ENCODE assay signal across 23 cellular contexts in genomic region chr4:137541181-137541580, GRCh38. TPM values are rescaled to one million over a fixed set of nuclear protein-coding genes. Genes with fewer than 3 reads are reported as not detected.
DNase-seq lines count a peak whose midpoint lies in the region; ATAC-seq, FAIRE-seq and TF ChIP-seq lines count a peak whose summit lies in the region.
"Had no signal": no experiment of that assay in that cellular context is flagged by ENCODE, and none has a peak within 500 bp of the region (broad histone marks: within the 10 kb centered on the region; RNA-seq: fewer than 3 reads in every experiment).

No MANE protein-coding gene starts in this region.

- TF ChIP-seq POLR2A in transverse colon (IDR thresholded peaks at IDR 0.05), result no peak
- no peak for TF ChIP-seq POLR2A in adrenal gland (IDR thresholded peaks at IDR 0.05)
- no peak for TF ChIP-seq POLR2A in GM12892 (IDR thresholded peaks at IDR 0.05; ENCODE audit: low read depth, low read length)

- peaks cover 62% of the 10 kb centered on the region for H3K4me1 ChIP-seq in HUES6 (ENCODE audit: control insufficient read depth, insufficient read depth, low read length)
- H3K4me1 ChIP-seq in hepatocyte (ENCODE audit: insufficient read depth), result no peaks in the 10 kb centered on the region
- H3K4me1 ChIP-seq in transverse colon, result peaks cover 0 to 3% (median 0%) of the 10 kb centered on the region in 4 donors
- no peaks in the 10 kb centered on the region for H3K4me1 ChIP-seq in adrenal gland (replicated peaks in 1 of 2)

- H3K27me3 ChIP-seq in HUES6 (ENCODE audit: control insufficient read depth, insufficient read depth, low read length) (no peaks in the 10 kb centered on the region), hepatocyte (no peaks in the 10 kb centered on the region), transverse colon (no peaks in the 10 kb centered on the region), adrenal gland (no peaks in the 10 kb centered on the region)
- H3K27me3 ChIP-seq: tibial artery had no signal

- H3K79me2 ChIP-seq in hepatocyte, result no peaks in the 10 kb centered on the region

- FAIRE-seq in GM12892 (lab: Jason Lieb, UNC), result no peak
- FAIRE-seq: keratinocyte had no signal

- H3K27ac ChIP-seq in HUES6 (ENCODE audit: low read depth, low read length), result peak overlapping the region; percentile 31; the same call in 1 of the 2 replicates
- H3K27ac ChIP-seq in SK-N-MC, result peak overlapping the region; percentile 45; the same call in 1 of the 2 replicates
- H3K27ac ChIP-seq in hepatocyte, result no peak overlapping the region
- H3K27ac ChIP-seq in transverse colon, result peak overlapping the region; percentile 28 to 63 (median 56)
- H3K27ac ChIP-seq in adrenal gland, result no peak overlapping the region
- H3K27ac ChIP-seq: psoas muscle, tibial artery had no signal

- no peak overlapping the region for H3K4me3 ChIP-seq in HUES6 (ENCODE audit: low read depth, low read length)
- peak overlapping the region; percentile 56 for H3K4me3 ChIP-seq in SK-N-MC
- no peak overlapping the region for H3K4me3 ChIP-seq in hepatocyte
- H3K4me3 ChIP-seq in transverse colon, result no peak overlapping the region
- peak overlapping the region in 1 of 4 donors; percentile 13 for H3K4me3 ChIP-seq in adrenal gland
- H3K4me3 ChIP-seq: skin epidermis had no signal

- DNase-seq in SK-N-MC (ENCODE audit: low read depth, low spot score), result no peak
- no peak for DNase-seq in hepatocyte (ENCODE audit: low spot score)
- no peak for DNase-seq in transverse colon
- no peak for DNase-seq in adrenal gland
- DNase-seq in GM12892 (ENCODE audit: insufficient read length), result no peak
- DNase-seq: activated CD4-positive, alpha-beta T cell treated with anti-CD3 and anti-CD28 coated beads, Interleukin-2, amount 50 U/mL, for 1 hour; activated CD8-positive, alpha-beta memory T cell treated with anti-CD3 and anti-CD28 coated beads, Interleukin-2, amount 50 U/mL, for 4 hours; activated naive CD8-positive, alpha-beta T cell treated with anti-CD3 and anti-CD28 coated beads, Interleukin-2, amount 10 ng/mL, durations not matched to agents 7 days and 5 days; CD8-positive, alpha-beta memory T cell; cortex of kidney; mammary epithelial cell; naive thymus-derived CD8-positive, alpha-beta T cell; NCI-H1417; NCI-H69; psoas muscle; SHP77 treated with DMSO at 0.1 percent for 48 hours; stimulated activated naive CD8-positive, alpha-beta T cell treated with anti-CD3 and anti-CD28 coated beads, Interleukin-15, Interleukin-2, amounts not matched to agents 100 U/mL and 50 U/mL, for 24 hours; tibial artery had no signal

- TF ChIP-seq CTCF in hepatocyte (IDR thresholded peaks at IDR 0.05; ENCODE audit: poor library complexity), result no peak
- TF ChIP-seq CTCF in transverse colon (IDR thresholded peaks at IDR 0.05), result no peak
- TF ChIP-seq CTCF in adrenal gland (IDR thresholded peaks at IDR 0.05), result no peak

- no peaks in the 10 kb centered on the region for H4K20me1 ChIP-seq in hepatocyte (ENCODE audit: insufficient read depth, poor library complexity, severe bottlenecking)

- peak overlapping the region; percentile 15 for H2AFZ ChIP-seq in hepatocyte

- intact Hi-C loops in transverse colon (cut with DNase I; ENCODE audit: low total_unique reads), result no loop called here
- intact Hi-C loops in adrenal gland (cut with DNase I), result no loop called here

- H3K4me2 ChIP-seq in hepatocyte, result peak overlapping the region; percentile 62

- H3K9me2 ChIP-seq in hepatocyte (replicated peaks; ENCODE audit: insufficient read depth), result no peaks in the 10 kb centered on the region

- TF ChIP-seq EP300 in transverse colon (IDR thresholded peaks at IDR 0.05; ENCODE audit: low read depth), result no peak

- in situ Hi-C loops in transverse colon (cut with MboI; ENCODE audit: low pct_ligation_motif_present in 1 of 4, low pct_unique_long_range_greater_than_20kb in 1 of 4, low sequenced_read_pairs in 3 of 4), result loop anchor here in 1 of 4 donors (10.0 kb wide), 1 partner anchor 164 kb away; no protein-coding TSS in a partner anchor

- no peak for ATAC-seq in GM19328 (IDR thresholded peaks at IDR 0.05; ENCODE audit: unreplicated experiment)
- ATAC-seq: naive thymus-derived CD8-positive, alpha-beta T cell; psoas muscle; stimulated activated naive CD8-positive, alpha-beta T cell treated with anti-CD3 and anti-CD28 coated beads, Interleukin-15, Interleukin-2, amounts not matched to agents 100 U/mL and 50 U/mL, for 24 hours had no signal

- H3K36me3 ChIP-seq in HUES6 (ENCODE audit: control insufficient read depth, insufficient read depth, low read length) (no peaks in the 10 kb centered on the region), SK-N-MC (ENCODE audit: insufficient read depth, low read length) (no peaks in the 10 kb centered on the region), hepatocyte (replicated peaks; ENCODE audit: insufficient read depth, low read depth) (no peaks in the 10 kb centered on the region), transverse colon (no peaks in the 10 kb centered on the region), adrenal gland (replicated peaks in 1 of 2) (no peaks in the 10 kb centered on the region)
- H3K36me3 ChIP-seq: tibial artery had no signal

- WGBS in hepatocyte (ENCODE audit: low lambda C conversion rate, missing lambda C conversion rate), result 37% methylated on average over 3 of the region's 3 CpGs
- WGBS in transverse colon (ENCODE audit: low coverage in 1 of 2), 2 donors, result 22 to 26% methylated on average over 3 of the region's 3 CpGs
- 22 to 39% (median 32%) methylated on average over 3 of the region's 3 CpGs for WGBS in adrenal gland, 4 donors

- H3K9me3 ChIP-seq in HUES6 (ENCODE audit: control insufficient read depth, insufficient read depth, low read depth, low read length), result no peaks in the 10 kb centered on the region
- no peaks in the 10 kb centered on the region for H3K9me3 ChIP-seq in SK-N-MC (ENCODE audit: low read depth, low read length)
- H3K9me3 ChIP-seq in hepatocyte (ENCODE audit: low read depth), result no peaks in the 10 kb centered on the region
- no peaks in the 10 kb centered on the region for H3K9me3 ChIP-seq in transverse colon
- H3K9me3 ChIP-seq in adrenal gland (replicated peaks in 1 of 3), result peaks cover 0 to 3% (median 0%) of the 10 kb centered on the region in 3 donors
- H3K9me3 ChIP-seq: psoas muscle, tibial artery had no signal

- H3K9ac ChIP-seq in HUES6 (ENCODE audit: low read length) (no peak overlapping the region), SK-N-MC (ENCODE audit: insufficient read length) (no peak overlapping the region)

RNA-seq across cellular contexts. Expression of gene PCDH18, which starts 8.9 kb away (rescaled TPM):
- total RNA-seq in hepatocyte, result 70.9 and 73.4 TPM in 2 replicates
- 15.1 and 17.2 TPM in 2 replicates for polyA plus RNA-seq in hepatocyte
- total RNA-seq in transverse colon, result 10 to 100 TPM; 10.6 to 27.1 (median 20.8) TPM
- total RNA-seq in adrenal gland, result 10 to 100 TPM in 3 of 8 donors, 1 to 10 TPM in 5; 3.0 to 26.3 (median 8.8) TPM
- 1 to 10 TPM; 2.6 to 6.6 (median 3.6) TPM for polyA plus RNA-seq in adrenal gland
- polyA plus RNA-seq in GM12892 (2012; ENCODE audit: missing spikeins), result not detected
- total RNA-seq: activated naive CD8-positive, alpha-beta T cell treated with anti-CD3 and anti-CD28 coated beads, Interleukin-2, amount 10 ng/mL, durations not matched to agents 7 days and 5 days; CD8-positive, alpha-beta memory T cell; naive thymus-derived CD8-positive, alpha-beta T cell; OCI-LY7 had no signal
- polyA plus RNA-seq: CD8-positive, alpha-beta memory T cell had no signal

Comparison
In these comparisons a context has a peak if more than half of its experiments do, and no peak if none do; other contexts are left out.
1. H3K27ac ChIP-seq: peak in HUES6 (single experiment), SK-N-MC (single experiment) and transverse colon (4 of 4); none in hepatocyte (single experiment) and adrenal gland (0 of 5).